In genomic region chr6:127102299-127102698, GRCh38 we compare ENCODE assay signal across 13 cellular contexts. TPM values are rescaled to one million over a fixed set of nuclear protein-coding genes. Genes with fewer than 3 reads are reported as not detected.
DNase-seq lines count a peak whose midpoint lies in the region; ATAC-seq and TF ChIP-seq lines count a peak whose summit lies in the region.
"Had no signal": no experiment of that assay in that cellular context is flagged by ENCODE, and none has a peak within 500 bp of the region (broad histone marks: within the 10 kb centered on the region; RNA-seq: fewer than 3 reads in every experiment).

No MANE protein-coding gene starts in this region.

- H3K4me1 Mint-ChIP-seq in CD14-positive monocyte, result peaks cover 21% of the 10 kb centered on the region
- no peaks in the 10 kb centered on the region for H3K4me1 Mint-ChIP-seq in stimulated activated effector memory CD8-positive, alpha-beta T cell treated with anti-CD3 and anti-CD28 coated beads, Interleukin-12 subunit alpha, Interleukin-12 subunit beta, amount 100 ng/mL, for 72 hours
- H3K4me1 Mint-ChIP-seq: brain, T-cell had no signal

- peak overlapping the region; percentile 67 to 93 (median 85) for H3K27ac Mint-ChIP-seq in CD14-positive monocyte
- no peak overlapping the region for H3K27ac Mint-ChIP-seq in stimulated activated effector memory CD8-positive, alpha-beta T cell treated with anti-CD3 and anti-CD28 coated beads, Interleukin-12 subunit alpha, Interleukin-12 subunit beta, amount 100 ng/mL, for 72 hours
- H3K27ac Mint-ChIP-seq: brain, T-cell had no signal

- H3K27me3 Mint-ChIP-seq in CD14-positive monocyte (ENCODE audit: low read depth in 3 of 3), result peaks cover 4 to 12% (median 6%) of the 10 kb centered on the region in 3 donors

- intact Hi-C loops in CD14-positive monocyte (cut with micrococcal nuclease), result no loop called here

- DNase-seq in CD14-positive monocyte (ENCODE audit: low spot score) (peak; percentile 57), NCI-H460 (ENCODE audit: extremely low read depth, low read depth) (peak; percentile 96), choroid plexus epithelial cell (ENCODE audit: low read depth) (peak; percentile 91), omental fat pad (ENCODE audit: low spot score) (no peak), nucleus accumbens (lab: John Stamatoyannopoulos, UW) (no peak)
- DNase-seq in stimulated activated effector memory CD8-positive, alpha-beta T cell treated with anti-CD3 and anti-CD28 coated beads, Interleukin-12 subunit alpha, Interleukin-12 subunit beta, amount 100 ng/mL, for 72 hours (ENCODE audit: low spot score in 2 of 2), result no peak
- DNase-seq: Calu3, NCI-H510A treated with DMSO at 0.1 percent for 48 hours, retina, T-cell had no signal

- peaks cover 0 to 2% (median 0%) of the 10 kb centered on the region in 7 donors for H3K9me3 Mint-ChIP-seq in CD14-positive monocyte
- no peaks in the 10 kb centered on the region for H3K9me3 Mint-ChIP-seq in stimulated activated effector memory CD8-positive, alpha-beta T cell treated with anti-CD3 and anti-CD28 coated beads, Interleukin-12 subunit alpha, Interleukin-12 subunit beta, amount 100 ng/mL, for 72 hours
- H3K9me3 Mint-ChIP-seq: brain, T-cell had no signal

- H3K36me3 Mint-ChIP-seq in CD14-positive monocyte, result no peaks in the 10 kb centered on the region
- no peaks in the 10 kb centered on the region for H3K36me3 Mint-ChIP-seq in stimulated activated effector memory CD8-positive, alpha-beta T cell treated with anti-CD3 and anti-CD28 coated beads, Interleukin-12 subunit alpha, Interleukin-12 subunit beta, amount 100 ng/mL, for 72 hours
- H3K36me3 Mint-ChIP-seq: brain, T-cell had no signal

- TF ChIP-seq CTCF in CD14-positive monocyte (IDR thresholded peaks at IDR 0.05) (no peak), choroid plexus epithelial cell (conservative IDR thresholded peaks at IDR 0.05; ENCODE audit: low read depth, low read length) (no peak), omental fat pad (IDR thresholded peaks at IDR 0.05) (no peak)

- ATAC-seq in omental fat pad (ENCODE audit: low FRiP score), result peak; percentile 99
- no peak for ATAC-seq in HG02884 (IDR thresholded peaks at IDR 0.05; ENCODE audit: unreplicated experiment)
- ATAC-seq in HG03571 (IDR thresholded peaks at IDR 0.05; ENCODE audit: unreplicated experiment), result no peak
- no peak for ATAC-seq in stimulated activated effector memory CD8-positive, alpha-beta T cell treated with anti-CD3 and anti-CD28 coated beads, Interleukin-12 subunit alpha, Interleukin-12 subunit beta, amount 100 ng/mL, for 72 hours
- ATAC-seq: T-cell had no signal

- no peak overlapping the region for H3K4me3 Mint-ChIP-seq in CD14-positive monocyte
- H3K4me3 Mint-ChIP-seq in stimulated activated effector memory CD8-positive, alpha-beta T cell treated with anti-CD3 and anti-CD28 coated beads, Interleukin-12 subunit alpha, Interleukin-12 subunit beta, amount 100 ng/mL, for 72 hours, result no peak overlapping the region
- H3K4me3 Mint-ChIP-seq: brain, T-cell had no signal

- H3K4me3 ChIP-seq in choroid plexus epithelial cell (ENCODE audit: low read depth, low read length), result no peak overlapping the region

RNA-seq across cellular contexts. Expression of gene RSPO3, which starts 16.2 kb away (rescaled TPM):
- not detected for polyA plus RNA-seq in CD14-positive monocyte
- total RNA-seq in NCI-H460 (2014; rRNA removed; shearing (Covaris generic)), result 10.7 and 11.8 TPM in 2 replicates
- 3.9 and 4.6 TPM in 2 replicates for polyA plus RNA-seq in NCI-H460 (2014; cell fraction: nucleus; rRNA removed)
- total RNA-seq in omental fat pad, result 10 to 100 TPM; 21.5 to 40.1 (median 30.3) TPM
- total RNA-seq: Calu3, T-cell had no signal

Comparison
In these comparisons a context has a peak if more than half of its experiments do, and no peak if none do; other contexts are left out.
1. DNase-seq: peak in CD14-positive monocyte (single experiment), NCI-H460 (single experiment) and choroid plexus epithelial cell (single experiment); none in omental fat pad (single experiment), nucleus accumbens (0 of 56) and stimulated activated effector memory CD8-positive, alpha-beta T cell treated with anti-CD3 and anti-CD28 coated beads, Interleukin-12 subunit alpha, Interleukin-12 subunit beta, amount 100 ng/mL, for 72 hours (0 of 2).